Comparison of ENCODE assay signal across 1 cellular context in genomic region chr19:9792191-9793050, GRCh38.
TF ChIP-seq lines count a peak whose summit lies in the region.

No MANE protein-coding gene starts in this region.

TF ChIP-seq in K562, 482 proteins besides CTCF, POLR2A, EP300 and RAD21 (continued from another document):
- TF ChIP-seq MGA (IDR thresholded peaks at IDR 0.05): peak; percentile 82
